ENCODE assay signal across 1 cellular context in genomic region chr2:78993518-78994148, GRCh38.
TF ChIP-seq lines count a peak whose summit lies in the region.

No MANE protein-coding gene starts in this region.

TF ChIP-seq in SK-N-SH, 30 proteins besides CTCF, POLR2A, EP300 and RAD21 (continued from another document):
- TF ChIP-seq RXRA (IDR thresholded peaks at IDR 0.05; ENCODE audit: borderline replicate concordance, low read depth) (no peak), ZBTB33 (IDR thresholded peaks at IDR 0.05; ENCODE audit: borderline replicate concordance, low read depth) (no peak), JUND (IDR thresholded peaks at IDR 0.05) (no peak), SIN3A (IDR thresholded peaks at IDR 0.05; ENCODE audit: borderline replicate concordance, low read depth, low read length) (no peak), USF1 (IDR thresholded peaks at IDR 0.05; ENCODE audit: borderline replicate concordance, low read depth) (no peak), MEF2A (IDR thresholded peaks at IDR 0.05; ENCODE audit: borderline replicate concordance, low read depth) (no peak), FOXJ3 (CRISPR knock-in tag; IDR thresholded peaks at IDR 0.05) (no peak), POLR2AphosphoS5 (IDR thresholded peaks at IDR 0.05; ENCODE audit: low read depth, low read length) (no peak), MAX (IDR thresholded peaks at IDR 0.05; ENCODE audit: low read depth) (no peak), EZH2phosphoT487 (IDR thresholded peaks at IDR 0.05; ENCODE audit: borderline replicate concordance, low read depth) (no peak), PBX3 (IDR thresholded peaks at IDR 0.05) (no peak), FOXM1 (IDR thresholded peaks at IDR 0.05; ENCODE audit: low read depth) (no peak), SMC3 (IDR thresholded peaks at IDR 0.05; ENCODE audit: low read depth, low read length) (no peak)
